26 cellular contexts compared by ENCODE assay signal in genomic region chr5:119229950-119230349, GRCh38.
"Had no signal": no experiment of that assay in that cellular context is flagged by ENCODE, and none has a peak within 500 bp of the region (broad histone marks: within the 10 kb centered on the region; RNA-seq: fewer than 3 reads in every experiment).

No MANE protein-coding gene starts in this region.

- FAIRE-seq: astrocyte, colon had no signal

- H3K27me3 ChIP-seq: brain microvascular endothelial cell, esophagus muscularis mucosa, foreskin keratinocyte, gastroesophageal sphincter had no signal

- H3K9me3 ChIP-seq: esophagus muscularis mucosa, gastroesophageal sphincter had no signal

- H3K4me1 ChIP-seq: esophagus muscularis mucosa, foreskin keratinocyte, gastroesophageal sphincter had no signal

- H3K36me3 ChIP-seq: brain microvascular endothelial cell had no signal

- H3K4me3 ChIP-seq: esophagus muscularis mucosa, gastroesophageal sphincter had no signal

- H3K27ac ChIP-seq: brain microvascular endothelial cell, esophagus muscularis mucosa, foreskin keratinocyte, gastroesophageal sphincter, VCaP had no signal

- DNase-seq: activated CD4-positive, alpha-beta T cell treated with anti-CD3 and anti-CD28 coated beads for 48 hours; activated CD4-positive, alpha-beta T cell treated with anti-CD3 and anti-CD28 coated beads, Interleukin-2, amount 50 U/mL, for 1 hour; activated CD4-positive, alpha-beta T cell treated with anti-CD3 and anti-CD28 coated beads, Interleukin-2, amount 50 U/mL, for 48 hours; activated CD8-positive, alpha-beta memory T cell treated with anti-CD3 and anti-CD28 coated beads for 24 hours; activated CD8-positive, alpha-beta T cell treated with anti-CD3 and anti-CD28 coated beads for 36 hours; activated effector memory CD4-positive, alpha-beta T cell treated with Interleukin-2 at 50 U/mL for 16 hours; activated gamma-delta T cell treated with Interleukin-2 at 50 U/mL for 16 hours; activated naive CD4-positive, alpha-beta T cell treated with anti-CD3 and anti-CD28 coated beads, Interleukin-2, amount 50 U/mL, for 16 hours; activated naive CD4-positive, alpha-beta T cell treated with Interleukin-2 at 50 U/mL for 16 hours; activated T-cell treated with anti-CD3 and anti-CD28 coated beads, Interleukin-2, amount 50 U/mL, for 4 hours; amniotic stem cell; anterior cingulate cortex; brain microvascular endothelial cell; caudate nucleus; cortex of kidney; dermis blood vessel endothelial cell; effector CD4-positive, alpha-beta T cell; effector memory CD8-positive, alpha-beta T cell; erythroblast; foreskin keratinocyte; T-helper 2 cell had no signal
